In the genomic region with DNA sequence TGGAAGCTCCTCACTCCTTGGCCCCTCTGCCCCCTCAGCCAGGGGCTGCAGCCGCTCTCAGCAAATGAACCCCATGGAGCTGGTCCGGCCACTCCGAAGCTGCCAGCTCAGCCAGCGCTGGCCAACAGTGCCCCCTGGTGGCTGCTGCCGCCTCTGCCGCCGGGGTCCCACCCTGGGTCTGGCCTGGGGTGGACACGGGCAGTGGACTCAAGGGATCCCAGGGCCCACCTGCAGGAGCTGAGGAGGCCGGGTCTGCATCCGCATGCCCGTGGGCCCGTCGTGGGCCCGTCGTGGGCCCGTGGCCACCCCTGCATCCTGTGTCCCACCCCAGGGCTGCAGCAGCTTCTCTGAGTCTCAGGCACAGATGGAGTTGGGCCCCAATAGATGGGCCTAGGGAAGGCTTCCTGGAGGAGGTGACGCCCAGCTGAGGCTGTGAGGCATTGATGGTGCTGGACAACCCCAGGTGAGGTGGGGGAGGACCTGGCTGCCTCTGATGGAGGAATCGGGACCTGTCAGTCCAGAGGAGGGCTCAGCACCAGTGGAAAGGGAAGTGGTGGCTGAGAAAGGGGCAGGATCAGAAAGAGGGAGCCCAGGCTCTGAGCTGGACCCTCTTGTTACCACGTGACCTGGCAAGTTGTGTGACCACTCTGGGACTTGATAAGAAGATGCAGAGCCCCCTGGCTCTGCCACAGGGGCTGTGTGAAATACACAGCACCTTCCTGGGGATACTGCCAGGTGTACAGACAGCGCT, we compare ENCODE assay signal across 1 cellular context.
TF ChIP-seq lines count a peak whose summit lies in the region.

No MANE protein-coding gene starts in this region.

TF ChIP-seq in neural cell, 6 proteins besides CTCF, POLR2A, EP300 and RAD21 (continued from another document):
- TF ChIP-seq REST (IDR thresholded peaks at IDR 0.05; ENCODE audit: borderline replicate concordance) (no peak), EZH2 (IDR thresholded peaks at IDR 0.05; ENCODE audit: borderline replicate concordance, insufficient read depth, low read length, poor library complexity, severe bottlenecking) (no peak), SMC3 (conservative IDR thresholded peaks at IDR 0.05; ENCODE audit: poor library complexity) (peak; percentile 99), MXI1 (conservative IDR thresholded peaks at IDR 0.05; ENCODE audit: poor library complexity, severe bottlenecking) (no peak), TAF1 (IDR thresholded peaks at IDR 0.05; ENCODE audit: low read depth) (no peak)
